In genomic region chrX:26295425-26295824, GRCh38 we compare ENCODE assay signal across 20 cellular contexts.
"Had no signal": no experiment of that assay in that cellular context is flagged by ENCODE, and none has a peak within 500 bp of the region (broad histone marks: within the 10 kb centered on the region; RNA-seq: fewer than 3 reads in every experiment).

No MANE protein-coding gene starts in this region.

- H3K4me3 ChIP-seq: esophagus squamous epithelium, hepatocyte, right atrium auricular region, sigmoid colon, skin epidermis, thoracic aorta, transverse colon had no signal

- DNase-seq: cortex of kidney; effector memory CD4-positive, alpha-beta T cell; esophagus squamous epithelium; foreskin melanocyte; head of caudate nucleus; kidney glomerular epithelial cell; naive thymus-derived CD4-positive, alpha-beta T cell; nephron progenitor cell; posterior cingulate gyrus; sigmoid colon; stimulated activated CD4-positive, alpha-beta T cell treated with anti-CD3 and anti-CD28 coated beads, Interleukin-2, amount 100 ng/mL, for 24 hours; stimulated activated CD4-positive, alpha-beta T cell treated with anti-CD3 and anti-CD28 coated beads, Interleukin-4, amount 100 ng/mL, for 4 hours; stimulated activated naive B cell treated with anti-CD40 and anti-IgM and Interleukin-4, amounts not matched to agents 10 μg/mL and 1 μg/mL and 100 μg/mL, for 72 hours; stimulated activated naive CD8-positive, alpha-beta T cell treated with anti-CD3 and anti-CD28 coated beads, Interleukin-15, amount 100 ng/mL, for 72 hours; substantia nigra; transverse colon had no signal

- ATAC-seq: naive thymus-derived CD4-positive, alpha-beta T cell; stimulated activated naive B cell treated with anti-CD40 and anti-IgM and Interleukin-4, amounts not matched to agents 10 μg/mL and 1 μg/mL and 100 μg/mL, for 72 hours; stimulated activated naive CD8-positive, alpha-beta T cell treated with anti-CD3 and anti-CD28 coated beads, Interleukin-15, amount 100 ng/mL, for 72 hours had no signal
